Comparison of ENCODE assay signal across 11 cellular contexts in the genomic region with DNA sequence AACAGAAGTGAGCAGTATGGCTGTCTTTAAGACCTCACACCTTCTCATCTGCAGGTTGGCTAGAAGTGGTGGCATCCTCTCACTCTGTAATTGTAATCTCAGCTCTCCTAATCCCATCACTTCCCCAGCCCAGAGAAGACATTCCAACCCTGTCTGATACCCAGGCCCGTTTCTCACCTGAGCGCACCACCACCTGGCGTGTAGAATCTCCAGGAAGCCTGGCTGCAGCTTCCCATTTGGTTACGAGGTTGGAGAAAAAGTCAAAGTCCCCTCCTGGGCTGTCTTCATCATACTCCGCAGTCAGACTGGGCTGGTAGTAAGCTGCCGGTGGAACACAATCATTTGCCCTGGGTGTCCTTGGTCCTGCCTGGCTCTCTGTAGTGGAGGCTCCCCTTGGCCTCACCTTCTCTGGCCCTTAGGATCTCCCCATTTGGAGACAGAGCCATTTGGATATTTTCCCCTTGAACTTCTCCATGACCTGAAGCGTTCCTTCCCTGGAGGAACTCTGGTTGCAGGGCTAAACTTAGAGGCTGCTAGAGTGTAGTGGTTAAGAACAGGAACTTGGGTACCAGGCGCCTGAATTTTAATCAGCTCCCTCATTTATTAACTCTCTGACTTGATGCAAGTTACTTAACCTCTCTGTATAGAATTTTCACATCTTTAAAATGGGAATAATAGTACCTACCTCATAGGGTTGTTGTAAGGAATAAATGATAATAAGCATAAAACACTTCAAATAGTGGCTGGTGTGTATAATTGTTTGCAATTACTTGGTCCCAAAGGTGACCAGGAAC. TPM values are rescaled to one million over a fixed set of nuclear protein-coding genes. Genes with fewer than 3 reads are reported as not detected.
A peak's percentile ranks its signal among the peaks of the same experiment; 100 is the strongest.
DNase-seq lines count a peak whose midpoint lies in the region; ATAC-seq and TF ChIP-seq lines count a peak whose summit lies in the region.
"Had no signal": no experiment of that assay in that cellular context is flagged by ENCODE, and none has a peak within 500 bp of the region (broad histone marks: within the 10 kb centered on the region; RNA-seq: fewer than 3 reads in every experiment).

No MANE protein-coding gene starts in this region.

- H3K27me3 ChIP-seq in iPS-20b (ENCODE audit: insufficient read depth, low read length) (no peaks in the 10 kb centered on the region), transverse colon (no peaks in the 10 kb centered on the region)
- H3K27me3 ChIP-seq: body of pancreas had no signal

- H3K9me3 ChIP-seq in iPS-20b (ENCODE audit: insufficient read depth, low read depth, low read length) (no peaks in the 10 kb centered on the region), transverse colon (no peaks in the 10 kb centered on the region)
- H3K9me3 ChIP-seq: body of pancreas had no signal

- H3K27ac ChIP-seq in iPS-20b (ENCODE audit: low read length) (no peak overlapping the region), transverse colon (peak overlapping the region; percentile 95 to 98 (median 96))

- DNase-seq in activated naive CD4-positive, alpha-beta T cell treated with anti-CD3 and anti-CD28 coated beads, Interleukin-2, amount 10 ng/mL, durations not matched to agents 7 days and 5 days = no peak
- DNase-seq in activated naive CD4-positive, alpha-beta T cell treated with Interleukin-2 at 50 U/mL for 16 hours = no peak
- DNase-seq in activated CD4-positive, alpha-beta memory T cell treated with anti-CD3 and anti-CD28 coated beads, Interleukin-2, amount 10 ng/mL, durations not matched to agents 7 days and 5 days = no peak
- DNase-seq in transverse colon (no peak), Kasumi-1 (lab: John Stamatoyannopoulos, UW) (no peak)
- DNase-seq: body of pancreas, foreskin fibroblast, GOT3 had no signal

- no peaks in the 10 kb centered on the region for H3K27me3 Mint-ChIP-seq in activated naive CD4-positive, alpha-beta T cell treated with anti-CD3 and anti-CD28 coated beads, Interleukin-2, amount 10 ng/mL, durations not matched to agents 7 days and 5 days
- H3K27me3 Mint-ChIP-seq in activated CD4-positive, alpha-beta memory T cell treated with anti-CD3 and anti-CD28 coated beads, Interleukin-2, amount 10 ng/mL, durations not matched to agents 7 days and 5 days = no peaks in the 10 kb centered on the region

- H3K36me3 Mint-ChIP-seq in activated naive CD4-positive, alpha-beta T cell treated with anti-CD3 and anti-CD28 coated beads, Interleukin-2, amount 10 ng/mL, durations not matched to agents 7 days and 5 days = peaks cover 57% of the 10 kb centered on the region
- peaks cover 62% of the 10 kb centered on the region for H3K36me3 Mint-ChIP-seq in activated CD4-positive, alpha-beta memory T cell treated with anti-CD3 and anti-CD28 coated beads, Interleukin-2, amount 10 ng/mL, durations not matched to agents 7 days and 5 days (ENCODE audit: low read depth)

- no peak for TF ChIP-seq EP300 in transverse colon (IDR thresholded peaks at IDR 0.05; ENCODE audit: low read depth)

- CTCF ChIA-PET in activated naive CD4-positive, alpha-beta T cell treated with anti-CD3 and anti-CD28 coated beads, Interleukin-2, amount 10 ng/mL, durations not matched to agents 7 days and 5 days (lab: Charles Lee) = interaction anchor here (1.2 to 4.0 kb wide), 5 partner anchors 8 to 112 kb away, joined by 3 to 35 read pairs (median 4); a partner anchor contains a TSS
- CTCF ChIA-PET in activated CD4-positive, alpha-beta memory T cell treated with anti-CD3 and anti-CD28 coated beads, Interleukin-2, amount 10 ng/mL, durations not matched to agents 7 days and 5 days (lab: Charles Lee) = interaction anchor here (0.9 to 10.2 kb wide), 3 partner anchors 9 to 107 kb away, joined by 4 to 169 read pairs (median 54); a partner anchor contains a TSS

- intact Hi-C loops in transverse colon (cut with DNase I; ENCODE audit: low total_unique reads) = loop anchor here (5.0 kb wide), 1 partner anchor 209 kb away; a partner anchor contains a TSS

- peak overlapping the region; percentile 98 for H3K27ac Mint-ChIP-seq in activated naive CD4-positive, alpha-beta T cell treated with anti-CD3 and anti-CD28 coated beads, Interleukin-2, amount 10 ng/mL, durations not matched to agents 7 days and 5 days
- H3K27ac Mint-ChIP-seq in activated CD4-positive, alpha-beta memory T cell treated with anti-CD3 and anti-CD28 coated beads, Interleukin-2, amount 10 ng/mL, durations not matched to agents 7 days and 5 days = no peak overlapping the region

- ATAC-seq in HG03565 (IDR thresholded peaks at IDR 0.05; ENCODE audit: unreplicated experiment) (no peak), HG03460 (IDR thresholded peaks at IDR 0.05; ENCODE audit: unreplicated experiment) (no peak)
- ATAC-seq: body of pancreas had no signal

- H3K4me1 ChIP-seq in iPS-20b (ENCODE audit: insufficient read depth, low read length) (no peaks in the 10 kb centered on the region; the same call in 1 of the 2 replicates), transverse colon (peaks cover 7 to 51% (median 14%) of the 10 kb centered on the region in 4 donors)

- H3K36me3 ChIP-seq in iPS-20b (ENCODE audit: insufficient read depth, low read depth, low read length) (peaks cover 45% of the 10 kb centered on the region), transverse colon (peaks cover 0 to 17% (median 6%) of the 10 kb centered on the region in 4 donors)

- no peak for TF ChIP-seq CTCF in transverse colon (IDR thresholded peaks at IDR 0.05)

- POLR2A ChIA-PET in activated CD4-positive, alpha-beta memory T cell treated with anti-CD3 and anti-CD28 coated beads, Interleukin-2, amount 10 ng/mL, durations not matched to agents 7 days and 5 days (lab: Charles Lee) = interaction anchor here (1.1 to 5.4 kb wide), 9 partner anchors 11 to 326 kb away, joined by 3 to 117 read pairs (median 7); a partner anchor contains a TSS

- no peaks in the 10 kb centered on the region for H3K9me3 Mint-ChIP-seq in activated naive CD4-positive, alpha-beta T cell treated with anti-CD3 and anti-CD28 coated beads, Interleukin-2, amount 10 ng/mL, durations not matched to agents 7 days and 5 days
- H3K9me3 Mint-ChIP-seq in activated CD4-positive, alpha-beta memory T cell treated with anti-CD3 and anti-CD28 coated beads, Interleukin-2, amount 10 ng/mL, durations not matched to agents 7 days and 5 days = no peaks in the 10 kb centered on the region

- no peak for TF ChIP-seq POLR2A in transverse colon (IDR thresholded peaks at IDR 0.05)

- WGBS in transverse colon (ENCODE audit: low coverage in 1 of 2), 2 donors = 71 to 89% methylated on average over 1 to 8 of the region's 8 CpGs

- H3K4me3 Mint-ChIP-seq in activated naive CD4-positive, alpha-beta T cell treated with anti-CD3 and anti-CD28 coated beads, Interleukin-2, amount 10 ng/mL, durations not matched to agents 7 days and 5 days = peak overlapping the region; percentile 97
- H3K4me3 Mint-ChIP-seq in activated CD4-positive, alpha-beta memory T cell treated with anti-CD3 and anti-CD28 coated beads, Interleukin-2, amount 10 ng/mL, durations not matched to agents 7 days and 5 days = peak overlapping the region; percentile 92

- peak overlapping the region; percentile 98; the same call in 1 of the 2 replicates for H3K9ac ChIP-seq in iPS-20b (ENCODE audit: low read depth, low read length)

- H3K4me3 ChIP-seq in iPS-20b (ENCODE audit: low read length) = peak overlapping the region; percentile 90; the same call in 1 of the 2 replicates
- H3K4me3 ChIP-seq in transverse colon = no peak overlapping the region
- H3K4me3 ChIP-seq: body of pancreas had no signal

- in situ Hi-C loops in transverse colon (cut with MboI; ENCODE audit: low pct_ligation_motif_present in 1 of 4, low pct_unique_long_range_greater_than_20kb in 1 of 4, low sequenced_read_pairs in 3 of 4) = loop anchor here in 3 of 4 donors (25.0 kb wide), 2 partner anchors 104 to 204 kb away; a partner anchor contains a TSS

- H3K4me1 Mint-ChIP-seq in activated naive CD4-positive, alpha-beta T cell treated with anti-CD3 and anti-CD28 coated beads, Interleukin-2, amount 10 ng/mL, durations not matched to agents 7 days and 5 days = peaks cover 70% of the 10 kb centered on the region
- H3K4me1 Mint-ChIP-seq in activated CD4-positive, alpha-beta memory T cell treated with anti-CD3 and anti-CD28 coated beads, Interleukin-2, amount 10 ng/mL, durations not matched to agents 7 days and 5 days = peaks cover 64% of the 10 kb centered on the region

RNA-seq across cellular contexts. Expression of a gene that starts 1.8 kb away (rescaled TPM):
- total RNA-seq in activated CD4-positive, alpha-beta memory T cell treated with anti-CD3 and anti-CD28 coated beads, Interleukin-2, amount 10 ng/mL, durations not matched to agents 7 days and 5 days = 10 to 100 TPM; 38.5 to 41.6 TPM
- total RNA-seq in transverse colon = 100 to 1,000 TPM in 1 of 4 donors, 10 to 100 TPM in 3; 18.3 to 202 (median 39.3) TPM

RNA-seq across cellular contexts. Expression of a gene that starts 11.0 kb away (rescaled TPM):
- total RNA-seq in activated CD4-positive, alpha-beta memory T cell treated with anti-CD3 and anti-CD28 coated beads, Interleukin-2, amount 10 ng/mL, durations not matched to agents 7 days and 5 days = 10 to 100 TPM; 96.0 to 99.5 TPM
- total RNA-seq in transverse colon = 100 to 1,000 TPM in 2 of 4 donors, 10 to 100 TPM in 2; 65.7 to 129 (median 101) TPM

RNA-seq across cellular contexts. Expression of a gene that starts 11.3 kb away (rescaled TPM):
- 1 to 10 TPM; 8.6 to 9.5 TPM for total RNA-seq in activated CD4-positive, alpha-beta memory T cell treated with anti-CD3 and anti-CD28 coated beads, Interleukin-2, amount 10 ng/mL, durations not matched to agents 7 days and 5 days
- 1 to 10 TPM in 3 of 4 donors, under 1 TPM in 1; 0.79 to 9.7 (median 1.6) TPM for total RNA-seq in transverse colon

RNA-seq across cellular contexts. Expression of a gene that starts 42.0 kb away (rescaled TPM):
- total RNA-seq in activated CD4-positive, alpha-beta memory T cell treated with anti-CD3 and anti-CD28 coated beads, Interleukin-2, amount 10 ng/mL, durations not matched to agents 7 days and 5 days = under 1 TPM; 0.18 TPM
- 10 to 100 TPM in 1 of 4 donors, 1 to 10 TPM in 3; 2.6 to 11.4 (median 9.0) TPM for total RNA-seq in transverse colon
